ENCODE assay signal across 1 cellular context in the genomic region with DNA sequence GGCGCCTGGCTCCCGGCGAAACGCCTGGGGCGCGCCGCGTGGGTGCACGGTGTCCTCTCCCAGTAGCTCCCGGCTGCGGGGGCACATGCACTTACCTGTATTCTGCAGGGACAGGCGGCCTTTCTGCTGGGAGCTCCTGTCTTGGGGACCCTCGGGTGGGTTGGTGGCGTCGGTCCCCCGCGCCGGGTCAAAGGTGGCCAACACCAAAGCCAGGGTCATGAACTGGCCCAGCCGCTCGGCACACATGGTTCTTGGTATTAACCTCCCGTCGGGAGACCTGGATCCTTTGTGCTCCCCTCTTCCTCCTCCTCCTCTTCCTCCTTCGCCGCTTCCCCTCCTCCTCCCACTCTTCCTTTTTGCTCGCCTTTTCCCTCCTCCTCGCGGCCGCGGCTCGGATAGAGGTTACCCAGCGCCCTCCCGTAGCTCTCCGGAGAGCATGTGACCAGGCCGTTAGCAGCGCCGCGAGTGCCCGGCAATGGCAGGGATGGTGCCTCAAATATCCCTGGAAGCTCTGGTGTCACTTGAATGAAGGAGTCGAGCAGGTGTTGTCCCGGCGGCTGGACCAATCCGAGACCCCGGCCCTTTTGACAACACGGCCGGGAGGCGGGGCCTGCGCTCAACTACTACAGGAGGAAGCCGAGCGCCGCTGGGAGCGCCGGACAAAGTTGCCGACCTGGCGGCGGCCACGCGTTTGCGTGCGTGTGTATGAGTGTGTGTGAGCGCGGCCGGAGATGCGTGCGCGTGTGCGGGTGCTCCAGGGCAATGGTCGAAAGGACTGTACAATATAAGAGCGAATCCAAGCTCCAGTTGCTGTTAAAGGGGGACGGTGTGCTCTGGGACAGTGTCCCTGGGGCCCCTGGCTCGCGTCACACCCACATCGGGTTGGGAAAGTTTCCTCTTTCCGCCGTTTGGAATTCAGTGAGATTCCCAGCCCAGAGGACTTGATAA.
TF ChIP-seq lines count a peak whose summit lies in the region.

A gene with protein sequence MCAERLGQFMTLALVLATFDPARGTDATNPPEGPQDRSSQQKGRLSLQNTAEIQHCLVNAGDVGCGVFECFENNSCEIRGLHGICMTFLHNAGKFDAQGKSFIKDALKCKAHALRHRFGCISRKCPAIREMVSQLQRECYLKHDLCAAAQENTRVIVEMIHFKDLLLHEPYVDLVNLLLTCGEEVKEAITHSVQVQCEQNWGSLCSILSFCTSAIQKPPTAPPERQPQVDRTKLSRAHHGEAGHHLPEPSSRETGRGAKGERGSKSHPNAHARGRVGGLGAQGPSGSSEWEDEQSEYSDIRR (minus strand): TSS at position 467 of the 948 bp plus-strand sequence. CDS start 221 bp downstream, at position 246.

TF ChIP-seq in HEK293, 187 proteins besides CTCF, POLR2A, EP300 and RAD21 (continued from another document and continues in another):
- TF ChIP-seq, protein P1, sequence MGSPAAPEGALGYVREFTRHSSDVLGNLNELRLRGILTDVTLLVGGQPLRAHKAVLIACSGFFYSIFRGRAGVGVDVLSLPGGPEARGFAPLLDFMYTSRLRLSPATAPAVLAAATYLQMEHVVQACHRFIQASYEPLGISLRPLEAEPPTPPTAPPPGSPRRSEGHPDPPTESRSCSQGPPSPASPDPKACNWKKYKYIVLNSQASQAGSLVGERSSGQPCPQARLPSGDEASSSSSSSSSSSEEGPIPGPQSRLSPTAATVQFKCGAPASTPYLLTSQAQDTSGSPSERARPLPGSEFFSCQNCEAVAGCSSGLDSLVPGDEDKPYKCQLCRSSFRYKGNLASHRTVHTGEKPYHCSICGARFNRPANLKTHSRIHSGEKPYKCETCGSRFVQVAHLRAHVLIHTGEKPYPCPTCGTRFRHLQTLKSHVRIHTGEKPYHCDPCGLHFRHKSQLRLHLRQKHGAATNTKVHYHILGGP (tag by site-specific recombination; IDR thresholded peaks at IDR 0.05): no peak
- TF ChIP-seq GLI4 (tag by site-specific recombination; IDR thresholded peaks at IDR 0.05): peak; percentile 95
- no peak for TF ChIP-seq ZNF530 (tag by site-specific recombination; IDR thresholded peaks at IDR 0.05; ENCODE audit: low read depth)
- TF ChIP-seq, protein P2, sequence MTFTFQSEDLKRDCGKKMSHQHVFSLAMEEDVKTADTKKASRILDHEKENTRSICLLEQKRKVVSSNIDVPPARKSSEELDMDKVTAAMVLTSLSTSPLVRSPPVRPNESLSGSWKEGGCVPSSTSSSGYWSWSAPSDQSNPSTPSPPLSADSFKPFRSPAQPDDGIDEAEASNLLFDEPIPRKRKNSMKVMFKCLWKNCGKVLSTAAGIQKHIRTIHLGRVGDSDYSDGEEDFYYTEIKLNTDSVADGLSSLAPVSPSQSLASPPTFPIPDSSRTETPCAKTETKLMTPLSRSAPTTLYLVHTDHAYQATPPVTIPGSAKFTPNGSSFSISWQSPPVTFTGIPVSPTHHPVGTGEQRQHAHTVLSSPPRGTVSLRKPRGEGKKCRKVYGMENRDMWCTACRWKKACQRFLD (tag by site-specific recombination; IDR thresholded peaks at IDR 0.05): no peak
- TF ChIP-seq ZNF792 (tag by site-specific recombination; IDR thresholded peaks at IDR 0.05): no peak
- TF ChIP-seq, protein P3, sequence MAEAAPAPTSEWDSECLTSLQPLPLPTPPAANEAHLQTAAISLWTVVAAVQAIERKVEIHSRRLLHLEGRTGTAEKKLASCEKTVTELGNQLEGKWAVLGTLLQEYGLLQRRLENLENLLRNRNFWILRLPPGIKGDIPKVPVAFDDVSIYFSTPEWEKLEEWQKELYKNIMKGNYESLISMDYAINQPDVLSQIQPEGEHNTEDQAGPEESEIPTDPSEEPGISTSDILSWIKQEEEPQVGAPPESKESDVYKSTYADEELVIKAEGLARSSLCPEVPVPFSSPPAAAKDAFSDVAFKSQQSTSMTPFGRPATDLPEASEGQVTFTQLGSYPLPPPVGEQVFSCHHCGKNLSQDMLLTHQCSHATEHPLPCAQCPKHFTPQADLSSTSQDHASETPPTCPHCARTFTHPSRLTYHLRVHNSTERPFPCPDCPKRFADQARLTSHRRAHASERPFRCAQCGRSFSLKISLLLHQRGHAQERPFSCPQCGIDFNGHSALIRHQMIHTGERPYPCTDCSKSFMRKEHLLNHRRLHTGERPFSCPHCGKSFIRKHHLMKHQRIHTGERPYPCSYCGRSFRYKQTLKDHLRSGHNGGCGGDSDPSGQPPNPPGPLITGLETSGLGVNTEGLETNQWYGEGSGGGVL (tag by site-specific recombination; IDR thresholded peaks at IDR 0.05): no peak
- TF ChIP-seq, protein P4, sequence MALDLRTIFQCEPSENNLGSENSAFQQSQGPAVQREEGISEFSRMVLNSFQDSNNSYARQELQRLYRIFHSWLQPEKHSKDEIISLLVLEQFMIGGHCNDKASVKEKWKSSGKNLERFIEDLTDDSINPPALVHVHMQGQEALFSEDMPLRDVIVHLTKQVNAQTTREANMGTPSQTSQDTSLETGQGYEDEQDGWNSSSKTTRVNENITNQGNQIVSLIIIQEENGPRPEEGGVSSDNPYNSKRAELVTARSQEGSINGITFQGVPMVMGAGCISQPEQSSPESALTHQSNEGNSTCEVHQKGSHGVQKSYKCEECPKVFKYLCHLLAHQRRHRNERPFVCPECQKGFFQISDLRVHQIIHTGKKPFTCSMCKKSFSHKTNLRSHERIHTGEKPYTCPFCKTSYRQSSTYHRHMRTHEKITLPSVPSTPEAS (tag by site-specific recombination; IDR thresholded peaks at IDR 0.05): no peak
- TF ChIP-seq ZNF707 (tag by site-specific recombination; IDR thresholded peaks at IDR 0.05): no peak
- no peak for TF ChIP-seq ZNF354C (tag by site-specific recombination; IDR thresholded peaks at IDR 0.05; ENCODE audit: borderline replicate concordance, low read depth)
- no peak for TF ChIP-seq ZNF211 (tag by site-specific recombination; IDR thresholded peaks at IDR 0.05; ENCODE audit: low read depth)
- no peak for TF ChIP-seq TCF7L2 (IDR thresholded peaks at IDR 0.05; ENCODE audit: borderline replicate concordance, low read depth, low read length)
- TF ChIP-seq, protein P5, sequence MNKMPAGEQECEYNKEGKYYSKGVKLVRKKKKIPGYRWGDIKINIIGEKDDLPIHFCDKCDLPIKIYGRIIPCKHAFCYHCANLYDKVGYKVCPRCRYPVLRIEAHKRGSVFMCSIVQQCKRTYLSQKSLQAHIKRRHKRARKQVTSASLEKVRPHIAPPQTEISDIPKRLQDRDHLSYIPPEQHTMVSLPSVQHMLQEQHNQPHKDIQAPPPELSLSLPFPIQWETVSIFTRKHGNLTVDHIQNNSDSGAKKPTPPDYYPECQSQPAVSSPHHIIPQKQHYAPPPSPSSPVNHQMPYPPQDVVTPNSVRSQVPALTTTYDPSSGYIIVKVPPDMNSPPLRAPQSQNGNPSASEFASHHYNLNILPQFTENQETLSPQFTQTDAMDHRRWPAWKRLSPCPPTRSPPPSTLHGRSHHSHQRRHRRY (tag by site-specific recombination; IDR thresholded peaks at IDR 0.05): peak; percentile 83
- peak; percentile 54; the same call in 1 of the 2 replicates for TF ChIP-seq ZNF76 (tag by site-specific recombination; IDR thresholded peaks at IDR 0.05; ENCODE audit: borderline replicate concordance, low read depth)
- TF ChIP-seq ZNF202 (tag by site-specific recombination; IDR thresholded peaks at IDR 0.05; ENCODE audit: borderline replicate concordance): no peak
- no peak for TF ChIP-seq ZNF302 (tag by site-specific recombination; IDR thresholded peaks at IDR 0.05; ENCODE audit: low read depth)
- peak; percentile 71; the same call in 1 of the 2 replicates for TF ChIP-seq ZBTB20 (tag by site-specific recombination; IDR thresholded peaks at IDR 0.05)
- TF ChIP-seq HOXD13 (CRISPR knock-in tag; IDR thresholded peaks at IDR 0.05; ENCODE audit: borderline replicate concordance): no peak
- TF ChIP-seq SP7 (tag by site-specific recombination; IDR thresholded peaks at IDR 0.05): peak; percentile 71
- TF ChIP-seq, protein P6, sequence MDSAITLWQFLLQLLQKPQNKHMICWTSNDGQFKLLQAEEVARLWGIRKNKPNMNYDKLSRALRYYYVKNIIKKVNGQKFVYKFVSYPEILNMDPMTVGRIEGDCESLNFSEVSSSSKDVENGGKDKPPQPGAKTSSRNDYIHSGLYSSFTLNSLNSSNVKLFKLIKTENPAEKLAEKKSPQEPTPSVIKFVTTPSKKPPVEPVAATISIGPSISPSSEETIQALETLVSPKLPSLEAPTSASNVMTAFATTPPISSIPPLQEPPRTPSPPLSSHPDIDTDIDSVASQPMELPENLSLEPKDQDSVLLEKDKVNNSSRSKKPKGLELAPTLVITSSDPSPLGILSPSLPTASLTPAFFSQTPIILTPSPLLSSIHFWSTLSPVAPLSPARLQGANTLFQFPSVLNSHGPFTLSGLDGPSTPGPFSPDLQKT (IDR thresholded peaks at IDR 0.05; ENCODE audit: borderline replicate concordance, low read depth, low read length): no peak
- TF ChIP-seq ZSCAN16 (tag by site-specific recombination; IDR thresholded peaks at IDR 0.05): peak; percentile 62; the same call in 1 of the 2 replicates
- TF ChIP-seq, protein P7, sequence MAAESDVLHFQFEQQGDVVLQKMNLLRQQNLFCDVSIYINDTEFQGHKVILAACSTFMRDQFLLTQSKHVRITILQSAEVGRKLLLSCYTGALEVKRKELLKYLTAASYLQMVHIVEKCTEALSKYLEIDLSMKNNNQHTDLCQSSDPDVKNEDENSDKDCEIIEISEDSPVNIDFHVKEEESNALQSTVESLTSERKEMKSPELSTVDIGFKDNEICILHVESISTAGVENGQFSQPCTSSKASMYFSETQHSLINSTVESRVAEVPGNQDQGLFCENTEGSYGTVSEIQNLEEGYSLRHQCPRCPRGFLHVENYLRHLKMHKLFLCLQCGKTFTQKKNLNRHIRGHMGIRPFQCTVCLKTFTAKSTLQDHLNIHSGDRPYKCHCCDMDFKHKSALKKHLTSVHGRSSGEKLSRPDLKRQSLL (tag by site-specific recombination; IDR thresholded peaks at IDR 0.05): peak; percentile 16; the same call in 1 of the 2 replicates
- TF ChIP-seq ZNF24 (tag by site-specific recombination; IDR thresholded peaks at IDR 0.05): peak; percentile 62
- TF ChIP-seq, protein P8, sequence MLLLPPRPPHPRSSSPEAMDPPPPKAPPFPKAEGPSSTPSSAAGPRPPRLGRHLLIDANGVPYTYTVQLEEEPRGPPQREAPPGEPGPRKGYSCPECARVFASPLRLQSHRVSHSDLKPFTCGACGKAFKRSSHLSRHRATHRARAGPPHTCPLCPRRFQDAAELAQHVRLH (tag by site-specific recombination; IDR thresholded peaks at IDR 0.05): peak; percentile 68
- peak; percentile 67 for TF ChIP-seq KLF10 (tag by site-specific recombination; IDR thresholded peaks at IDR 0.05)
- no peak for TF ChIP-seq MYNN (tag by site-specific recombination; IDR thresholded peaks at IDR 0.05; ENCODE audit: borderline replicate concordance)
- TF ChIP-seq ZFP41 (tag by site-specific recombination; IDR thresholded peaks at IDR 0.05; ENCODE audit: borderline replicate concordance): peak; percentile 85
- no peak for TF ChIP-seq ZBTB21 (tag by site-specific recombination; IDR thresholded peaks at IDR 0.05)
- no peak; the same call in none of the 2 replicates for TF ChIP-seq ZNF843 (tag by site-specific recombination; IDR thresholded peaks at IDR 0.05)
- 0 out of 2 replicates have a peak, but pooled peaks have one; percentile 22 for TF ChIP-seq ZNF169 (tag by site-specific recombination; IDR thresholded peaks at IDR 0.05)
- TF ChIP-seq KLF1 (tag by site-specific recombination; IDR thresholded peaks at IDR 0.05): no peak
- TF ChIP-seq ZNF341 (tag by site-specific recombination; IDR thresholded peaks at IDR 0.05; ENCODE audit: low read depth): peak; percentile 37; the same call in 1 of the 2 replicates
- TF ChIP-seq, protein P9, sequence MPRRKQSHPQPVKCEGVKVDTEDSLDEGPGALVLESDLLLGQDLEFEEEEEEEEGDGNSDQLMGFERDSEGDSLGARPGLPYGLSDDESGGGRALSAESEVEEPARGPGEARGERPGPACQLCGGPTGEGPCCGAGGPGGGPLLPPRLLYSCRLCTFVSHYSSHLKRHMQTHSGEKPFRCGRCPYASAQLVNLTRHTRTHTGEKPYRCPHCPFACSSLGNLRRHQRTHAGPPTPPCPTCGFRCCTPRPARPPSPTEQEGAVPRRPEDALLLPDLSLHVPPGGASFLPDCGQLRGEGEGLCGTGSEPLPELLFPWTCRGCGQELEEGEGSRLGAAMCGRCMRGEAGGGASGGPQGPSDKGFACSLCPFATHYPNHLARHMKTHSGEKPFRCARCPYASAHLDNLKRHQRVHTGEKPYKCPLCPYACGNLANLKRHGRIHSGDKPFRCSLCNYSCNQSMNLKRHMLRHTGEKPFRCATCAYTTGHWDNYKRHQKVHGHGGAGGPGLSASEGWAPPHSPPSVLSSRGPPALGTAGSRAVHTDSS (tag by site-specific recombination; IDR thresholded peaks at IDR 0.05): peak; percentile 94
- TF ChIP-seq, protein P10, sequence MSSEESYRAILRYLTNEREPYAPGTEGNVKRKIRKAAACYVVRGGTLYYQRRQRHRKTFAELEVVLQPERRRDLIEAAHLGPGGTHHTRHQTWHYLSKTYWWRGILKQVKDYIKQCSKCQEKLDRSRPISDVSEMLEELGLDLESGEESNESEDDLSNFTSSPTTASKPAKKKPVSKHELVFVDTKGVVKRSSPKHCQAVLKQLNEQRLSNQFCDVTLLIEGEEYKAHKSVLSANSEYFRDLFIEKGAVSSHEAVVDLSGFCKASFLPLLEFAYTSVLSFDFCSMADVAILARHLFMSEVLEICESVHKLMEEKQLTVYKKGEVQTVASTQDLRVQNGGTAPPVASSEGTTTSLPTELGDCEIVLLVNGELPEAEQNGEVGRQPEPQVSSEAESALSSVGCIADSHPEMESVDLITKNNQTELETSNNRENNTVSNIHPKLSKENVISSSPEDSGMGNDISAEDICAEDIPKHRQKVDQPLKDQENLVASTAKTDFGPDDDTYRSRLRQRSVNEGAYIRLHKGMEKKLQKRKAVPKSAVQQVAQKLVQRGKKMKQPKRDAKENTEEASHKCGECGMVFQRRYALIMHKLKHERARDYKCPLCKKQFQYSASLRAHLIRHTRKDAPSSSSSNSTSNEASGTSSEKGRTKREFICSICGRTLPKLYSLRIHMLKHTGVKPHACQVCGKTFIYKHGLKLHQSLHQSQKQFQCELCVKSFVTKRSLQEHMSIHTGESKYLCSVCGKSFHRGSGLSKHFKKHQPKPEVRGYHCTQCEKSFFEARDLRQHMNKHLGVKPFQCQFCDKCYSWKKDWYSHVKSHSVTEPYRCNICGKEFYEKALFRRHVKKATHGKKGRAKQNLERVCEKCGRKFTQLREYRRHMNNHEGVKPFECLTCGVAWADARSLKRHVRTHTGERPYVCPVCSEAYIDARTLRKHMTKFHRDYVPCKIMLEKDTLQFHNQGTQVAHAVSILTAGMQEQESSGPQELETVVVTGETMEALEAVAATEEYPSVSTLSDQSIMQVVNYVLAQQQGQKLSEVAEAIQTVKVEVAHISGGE (tag by site-specific recombination; conservative IDR thresholded peaks at IDR 0.05; ENCODE audit: low read depth): peak; percentile 83
- TF ChIP-seq ZBTB48 (tag by site-specific recombination; IDR thresholded peaks at IDR 0.05): peak; percentile 91
- TF ChIP-seq, protein P11, sequence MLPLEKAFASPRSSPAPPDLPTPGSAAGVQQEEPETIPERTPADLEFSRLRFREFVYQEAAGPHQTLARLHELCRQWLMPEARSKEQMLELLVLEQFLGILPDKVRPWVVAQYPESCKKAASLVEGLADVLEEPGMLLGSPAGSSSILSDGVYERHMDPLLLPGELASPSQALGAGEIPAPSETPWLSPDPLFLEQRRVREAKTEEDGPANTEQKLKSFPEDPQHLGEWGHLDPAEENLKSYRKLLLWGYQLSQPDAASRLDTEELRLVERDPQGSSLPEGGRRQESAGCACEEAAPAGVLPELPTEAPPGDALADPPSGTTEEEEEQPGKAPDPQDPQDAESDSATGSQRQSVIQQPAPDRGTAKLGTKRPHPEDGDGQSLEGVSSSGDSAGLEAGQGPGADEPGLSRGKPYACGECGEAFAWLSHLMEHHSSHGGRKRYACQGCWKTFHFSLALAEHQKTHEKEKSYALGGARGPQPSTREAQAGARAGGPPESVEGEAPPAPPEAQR (tag by site-specific recombination; IDR thresholded peaks at IDR 0.05): no peak
- no peak for TF ChIP-seq ZNF596 (tag by site-specific recombination; IDR thresholded peaks at IDR 0.05)
- TF ChIP-seq ZBTB8A (tag by site-specific recombination; IDR thresholded peaks at IDR 0.05): peak; percentile 94
- TF ChIP-seq ZNF433 (tag by site-specific recombination; IDR thresholded peaks at IDR 0.05; ENCODE audit: low read depth): no peak
